12 cellular contexts compared by ENCODE assay signal in the genomic region with DNA sequence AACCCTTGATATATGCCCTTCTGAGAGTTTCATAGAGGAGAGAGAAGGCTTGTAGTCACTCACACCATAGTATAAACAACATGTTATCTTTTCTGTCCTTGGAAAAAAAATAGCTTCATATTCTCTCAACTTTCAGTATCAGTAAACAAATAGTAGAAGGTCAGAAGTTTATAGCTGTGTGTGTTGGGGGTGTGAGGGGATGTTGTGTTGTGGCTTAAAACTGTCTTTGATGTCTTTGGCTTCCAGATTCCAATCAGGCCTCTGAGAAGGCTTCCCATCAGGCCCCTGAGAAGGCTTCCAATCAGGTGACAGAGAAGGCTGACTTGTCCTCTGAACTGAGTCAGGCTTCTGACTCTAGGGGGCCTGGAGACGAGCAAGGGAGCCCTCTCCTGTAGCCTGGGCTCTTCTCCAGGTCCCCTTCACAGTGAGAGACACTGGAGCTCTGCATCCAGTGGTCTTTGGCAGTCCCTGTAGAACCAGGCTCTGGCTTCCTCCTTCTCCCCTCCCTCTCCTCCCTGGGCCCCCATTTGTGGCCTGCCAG. TPM values are rescaled to one million over a fixed set of nuclear protein-coding genes. Genes with fewer than 3 reads are reported as not detected.
DNase-seq lines count a peak whose midpoint lies in the region; ATAC-seq and TF ChIP-seq lines count a peak whose summit lies in the region.
"Had no signal": no experiment of that assay in that cellular context is flagged by ENCODE, and none has a peak within 500 bp of the region (broad histone marks: within the 10 kb centered on the region; RNA-seq: fewer than 3 reads in every experiment).

No MANE protein-coding gene starts in this region.

- H3K9me3 ChIP-seq in DND-41 (ENCODE audit: insufficient read depth, low read length, severe bottlenecking) = no peaks in the 10 kb centered on the region
- H3K9me3 ChIP-seq in Karpas-422 (ENCODE audit: low read length) = no peaks in the 10 kb centered on the region
- H3K9me3 ChIP-seq in osteoblast (ENCODE audit: low read depth, low read length) = no peaks in the 10 kb centered on the region
- H3K9me3 ChIP-seq: suprapubic skin had no signal

- H3K27ac ChIP-seq in DND-41 (ENCODE audit: low read length) = peak overlapping the region; percentile 49
- H3K27ac ChIP-seq in Karpas-422 (ENCODE audit: low read length) = peak overlapping the region; percentile 78
- H3K27ac ChIP-seq in osteoblast (ENCODE audit: low read depth, low read length) = no peak overlapping the region
- H3K27ac ChIP-seq: suprapubic skin had no signal

- H3K9me2 ChIP-seq in Karpas-422 (replicated peaks; ENCODE audit: insufficient read depth, low read length) = 0 out of 2 replicates have a peak, but pooled peaks cover 3% of the 10 kb centered on the region

- no peaks in the 10 kb centered on the region for H3K79me2 ChIP-seq in DND-41 (ENCODE audit: insufficient read depth, low read length)
- no peaks in the 10 kb centered on the region for H3K79me2 ChIP-seq in Karpas-422 (ENCODE audit: low read length)
- H3K79me2 ChIP-seq in osteoblast (ENCODE audit: insufficient read depth, low read length) = no peaks in the 10 kb centered on the region

- H3K9ac ChIP-seq in DND-41 (ENCODE audit: low read depth, low read length) (no peak overlapping the region), Karpas-422 (ENCODE audit: low read length) (peak overlapping the region; percentile 71)

- DNase-seq in DND-41 (peak; percentile 18), Karpas-422 (no peak), osteoblast (ENCODE audit: insufficient read length, low spot score, missing footprints) (no peak), glomerular visceral epithelial cell (ENCODE audit: extremely low spot score) (no peak), C1 segment of cervical spinal cord (lab: John Stamatoyannopoulos, UW) (no peak)
- no peak for DNase-seq in activated naive CD8-positive, alpha-beta T cell treated with anti-CD3 and anti-CD28 coated beads, Interleukin-2, amount 50 U/mL, for 24 hours
- DNase-seq in stimulated activated CD4-positive, alpha-beta T cell treated with anti-CD3 and anti-CD28 coated beads, Interleukin-4, amount 100 ng/mL, for 1 hour = no peak

- H3K4me3 Mint-ChIP-seq in activated naive CD8-positive, alpha-beta T cell treated with anti-CD3 and anti-CD28 coated beads, Interleukin-2, amount 50 U/mL, for 24 hours = peak overlapping the region; percentile 87
- H3K4me3 Mint-ChIP-seq: WTC11 had no signal

- peak overlapping the region in 1 of 2 experiments; percentile 19; a peak in 2 of 4 replicates for H3K4me3 ChIP-seq in DND-41 (ENCODE audit: low read depth in 1 of 2, low read length in 2 of 2)
- H3K4me3 ChIP-seq in Karpas-422 (ENCODE audit: low read length) = peak overlapping the region; percentile 77
- H3K4me3 ChIP-seq in osteoblast (ENCODE audit: insufficient read depth, low read length) = no peak overlapping the region
- H3K4me3 ChIP-seq: coronary artery, suprapubic skin had no signal

- H2AFZ ChIP-seq in DND-41 (ENCODE audit: low read depth, low read length) (peak overlapping the region; percentile 51), Karpas-422 (ENCODE audit: low read length) (no peak overlapping the region), osteoblast (ENCODE audit: low read length) (peak overlapping the region; percentile 39)

- H3K4me1 ChIP-seq in DND-41 (ENCODE audit: insufficient read depth, low read length) (peaks cover 19% of the 10 kb centered on the region), Karpas-422 (ENCODE audit: low read length) (peaks cover 21% of the 10 kb centered on the region), osteoblast (ENCODE audit: insufficient read depth, low read length) (no peaks in the 10 kb centered on the region)

- peak overlapping the region; percentile 96 for H3K27ac Mint-ChIP-seq in activated naive CD8-positive, alpha-beta T cell treated with anti-CD3 and anti-CD28 coated beads, Interleukin-2, amount 50 U/mL, for 24 hours
- H3K27ac Mint-ChIP-seq: WTC11 had no signal

- H4K20me1 ChIP-seq in DND-41 (ENCODE audit: insufficient read depth, low read length) = no peaks in the 10 kb centered on the region
- no peaks in the 10 kb centered on the region for H4K20me1 ChIP-seq in Karpas-422 (ENCODE audit: insufficient read depth, low read depth, low read length)
- no peaks in the 10 kb centered on the region for H4K20me1 ChIP-seq in osteoblast (ENCODE audit: insufficient read depth, low read length)

- H3K4me2 ChIP-seq in DND-41 (ENCODE audit: insufficient read depth, low read length) (peak overlapping the region; percentile 15), Karpas-422 (ENCODE audit: low read depth, low read length, poor library complexity, severe bottlenecking) (peak overlapping the region; percentile 84), osteoblast (ENCODE audit: insufficient read depth, low read length) (no peak overlapping the region)

- H3K27me3 ChIP-seq in DND-41 (ENCODE audit: insufficient read depth, low read length, poor library complexity) (no peaks in the 10 kb centered on the region), Karpas-422 (ENCODE audit: low read length) (no peaks in the 10 kb centered on the region), osteoblast (ENCODE audit: insufficient read depth, low read length) (peaks cover 4% of the 10 kb centered on the region)
- H3K27me3 ChIP-seq: suprapubic skin had no signal

- H3K4me1 Mint-ChIP-seq in activated naive CD8-positive, alpha-beta T cell treated with anti-CD3 and anti-CD28 coated beads, Interleukin-2, amount 50 U/mL, for 24 hours = peaks cover 34% of the 10 kb centered on the region

- peaks cover 9% of the 10 kb centered on the region for H3K9me3 Mint-ChIP-seq in activated naive CD8-positive, alpha-beta T cell treated with anti-CD3 and anti-CD28 coated beads, Interleukin-2, amount 50 U/mL, for 24 hours

- no peak for ATAC-seq in DND-41 (ENCODE audit: insufficient read depth, low read depth)
- ATAC-seq in activated naive CD8-positive, alpha-beta T cell treated with anti-CD3 and anti-CD28 coated beads, Interleukin-2, amount 50 U/mL, for 24 hours = peak; percentile 16
- ATAC-seq: WTC11 had no signal

- TF ChIP-seq CTCF in DND-41 (IDR thresholded peaks at IDR 0.05; ENCODE audit: borderline replicate concordance, extremely low read depth, low read length, poor library complexity, severe bottlenecking) (no peak), osteoblast (IDR thresholded peaks at IDR 0.05; ENCODE audit: extremely low read depth, low read depth, low read length) (no peak)

- no peaks in the 10 kb centered on the region for H3K36me3 ChIP-seq in DND-41 (ENCODE audit: insufficient read depth, low read length)
- H3K36me3 ChIP-seq in Karpas-422 (ENCODE audit: insufficient read depth, low read length) = peaks cover 10% of the 10 kb centered on the region; the same call in 1 of the 2 replicates
- no peaks in the 10 kb centered on the region for H3K36me3 ChIP-seq in osteoblast (ENCODE audit: insufficient read depth, low read length)
- H3K36me3 ChIP-seq: suprapubic skin had no signal

- peaks cover 11% of the 10 kb centered on the region for H3K27me3 Mint-ChIP-seq in activated naive CD8-positive, alpha-beta T cell treated with anti-CD3 and anti-CD28 coated beads, Interleukin-2, amount 50 U/mL, for 24 hours

- H3K36me3 Mint-ChIP-seq in activated naive CD8-positive, alpha-beta T cell treated with anti-CD3 and anti-CD28 coated beads, Interleukin-2, amount 50 U/mL, for 24 hours (ENCODE audit: low read depth) = peaks cover 14% of the 10 kb centered on the region

RNA-seq across cellular contexts. Expression of a gene that starts 9.3 kb away (rescaled TPM):
- 69.4 and 120 TPM in 2 replicates for total RNA-seq in Karpas-422 (2014; rRNA removed; shearing (Covaris generic); ENCODE audit: low replicate concordance)
- 5.3 and 6.9 TPM in 2 replicates for total RNA-seq in osteoblast

RNA-seq across cellular contexts. Expression of a gene that starts 37.0 kb away (rescaled TPM):
- not detected in 2 replicates for total RNA-seq in Karpas-422 (2014; rRNA removed; shearing (Covaris generic); ENCODE audit: low replicate concordance)
- not detected in 2 replicates for total RNA-seq in osteoblast
- total RNA-seq: mucosa of gallbladder, NCI-H460, suprapubic skin, WTC11 had no signal

RNA-seq across cellular contexts. Expression of a gene that starts 38.0 kb away (rescaled TPM):
- total RNA-seq in Karpas-422 (2014; rRNA removed; shearing (Covaris generic); ENCODE audit: low replicate concordance) = 8.4 and 11.6 TPM in 2 replicates
- 16.6 and 19.2 TPM in 2 replicates for total RNA-seq in osteoblast

RNA-seq across cellular contexts. Expression of a gene that starts 47.6 kb away (rescaled TPM):
- total RNA-seq in Karpas-422 (2014; rRNA removed; shearing (Covaris generic); ENCODE audit: low replicate concordance) = 4.0 and 16.9 TPM in 2 replicates
- total RNA-seq in osteoblast = 20.6 and 23.6 TPM in 2 replicates
